In the genomic region with DNA sequence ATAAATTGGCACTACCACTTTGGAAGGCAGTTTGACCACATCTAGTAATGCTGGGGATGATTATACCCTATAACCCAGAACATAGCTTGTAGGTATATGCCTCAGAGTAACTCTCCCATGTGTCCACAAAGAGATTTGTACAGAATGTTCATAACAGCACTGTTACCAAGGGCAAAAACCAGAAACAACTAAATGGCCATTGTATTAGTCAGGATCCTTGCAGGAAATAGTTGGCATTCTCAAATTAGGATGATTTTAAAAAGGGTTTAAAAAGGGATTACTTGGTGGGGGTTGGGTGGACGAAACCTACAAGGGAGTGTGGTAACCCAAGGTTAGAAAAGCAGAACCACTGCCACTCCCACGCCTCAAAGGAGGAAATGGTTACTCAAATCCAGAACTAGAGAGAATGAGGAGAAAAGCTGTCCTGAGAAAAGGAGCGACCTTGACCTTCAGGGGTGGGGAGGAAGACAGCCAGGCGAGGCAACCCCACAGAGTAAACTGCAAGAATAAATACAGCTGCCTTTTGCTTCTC, we compare ENCODE assay signal across 1 cellular context.
TF ChIP-seq lines count a peak whose summit lies in the region.

No MANE protein-coding gene starts in this region.

TF ChIP-seq in GM12878, 131 proteins besides CTCF, POLR2A, EP300 and RAD21 (continued from another document and continues in another):
- TF ChIP-seq WRNIP1 (IDR thresholded peaks at IDR 0.05; ENCODE audit: borderline replicate concordance, low read depth, low read length) (0 out of 2 replicates have a peak, but pooled peaks have one; percentile 39), NFXL1 (IDR thresholded peaks at IDR 0.05; ENCODE audit: borderline replicate concordance) (no peak), CBX5 (IDR thresholded peaks at IDR 0.05; ENCODE audit: low read depth) (0 out of 2 replicates have a peak, but pooled peaks have one; percentile 60), FOXM1 (IDR thresholded peaks at IDR 0.05; ENCODE audit: low read depth, low read length) (peak; percentile 91), MTA2 (IDR thresholded peaks at IDR 0.05; ENCODE audit: low read depth) (peak; percentile 76), MYC (IDR thresholded peaks at IDR 0.05; ENCODE audit: insufficient read depth, insufficient read length, insufficient replicate concordance, low read length, severe bottlenecking) (no peak), RAD51 (IDR thresholded peaks at IDR 0.05) (no peak), NFIC (IDR thresholded peaks at IDR 0.05; ENCODE audit: low read depth, low read length) (peak; percentile 96), CREM (IDR thresholded peaks at IDR 0.05; ENCODE audit: low read depth) (peak; percentile 88), CEBPB (IDR thresholded peaks at IDR 0.05; ENCODE audit: borderline replicate concordance in 1 of 2, low read depth in 2 of 2, low read length in 2 of 2) (peak in 1 of 2 experiments; percentile 74; a peak in 1 of 4 replicates), HDGF (IDR thresholded peaks at IDR 0.05) (no peak), EED (IDR thresholded peaks at IDR 0.05; ENCODE audit: low read depth) (peak; percentile 98), CHD4 (IDR thresholded peaks at IDR 0.05) (no peak), SPI1 (IDR thresholded peaks at IDR 0.05; ENCODE audit: borderline replicate concordance, insufficient read depth, low read depth, low read length) (peak; percentile 89), ZSCAN29 (IDR thresholded peaks at IDR 0.05) (no peak), MXI1 (IDR thresholded peaks at IDR 0.05; ENCODE audit: low read depth, low read length) (peak; percentile 63; the same call in 1 of the 2 replicates), ZBED1 (IDR thresholded peaks at IDR 0.05; ENCODE audit: borderline replicate concordance) (peak; percentile 93; the same call in 1 of the 2 replicates), JUND (IDR thresholded peaks at IDR 0.05; ENCODE audit: low read depth, low read length) (peak; percentile 68; the same call in 1 of the 2 replicates), MTA3 (IDR thresholded peaks at IDR 0.05; ENCODE audit: borderline replicate concordance, low read length) (peak; percentile 96), PML (IDR thresholded peaks at IDR 0.05; ENCODE audit: low read length) (peak; percentile 82), ZNF217 (IDR thresholded peaks at IDR 0.05) (peak; percentile 87; the same call in 1 of the 2 replicates), TCF7 (IDR thresholded peaks at IDR 0.05; ENCODE audit: borderline replicate concordance) (peak; percentile 60; the same call in 1 of the 2 replicates), POU2F2 (IDR thresholded peaks at IDR 0.05; ENCODE audit: borderline replicate concordance, low read depth, low read length) (peak; percentile 77; the same call in 2 of the 3 replicates), IKZF2 (IDR thresholded peaks at IDR 0.05) (peak; percentile 94 to 95), RCOR1 (conservative IDR thresholded peaks at IDR 0.05; ENCODE audit: low read depth, low read length) (0 out of 2 replicates have a peak, but pooled peaks have one; percentile 72), ZNF274 (IDR thresholded peaks at IDR 0.05; ENCODE audit: insufficient read depth, insufficient read length) (no peak), SUPT20H (IDR thresholded peaks at IDR 0.05; ENCODE audit: borderline replicate concordance, control insufficient read depth, low read depth, low read length) (no peak), TAF1 (IDR thresholded peaks at IDR 0.05; ENCODE audit: borderline replicate concordance, low read depth, low read length) (0 out of 2 replicates have a peak, but pooled peaks have one; percentile 21), TCF12 (IDR thresholded peaks at IDR 0.05; ENCODE audit: low read depth, low read length) (peak; percentile 77), NBN (IDR thresholded peaks at IDR 0.05) (0 out of 2 replicates have a peak, but pooled peaks have one; percentile 34), EGR1 (IDR thresholded peaks at IDR 0.05; ENCODE audit: borderline replicate concordance in 1 of 2, low read depth in 2 of 2, low read length in 2 of 2) (peak in 1 of 2 experiments; percentile 92; a peak in 2 of 3 replicates), IRF4 (IDR thresholded peaks at IDR 0.05; ENCODE audit: low read depth, low read length) (peak; percentile 99), GATAD2B (conservative IDR thresholded peaks at IDR 0.05; ENCODE audit: low read depth) (peak; percentile 65; the same call in 1 of the 2 replicates), RUNX3 (IDR thresholded peaks at IDR 0.05; ENCODE audit: low read length) (peak; percentile 97), YY1 (IDR thresholded peaks at IDR 0.05; ENCODE audit: low read depth, low read length) (0 out of 2 replicates have a peak, but pooled peaks have one; percentile 39), PAX8 (IDR thresholded peaks at IDR 0.05) (no peak), IKZF1 (conservative IDR thresholded peaks at IDR 0.05) (peak; percentile 96), MEF2A (IDR thresholded peaks at IDR 0.05; ENCODE audit: insufficient read depth, low read depth, low read length) (peak; percentile 85), ETV6 (conservative IDR thresholded peaks at IDR 0.05 in 1 of 2, IDR thresholded peaks at IDR 0.05 in 1 of 2; ENCODE audit: borderline replicate concordance in 1 of 2, low read depth in 1 of 2) (peak in 1 of 2 experiments; percentile 97; a peak in 2 of 4 replicates)
- TF ChIP-seq, protein P1, sequence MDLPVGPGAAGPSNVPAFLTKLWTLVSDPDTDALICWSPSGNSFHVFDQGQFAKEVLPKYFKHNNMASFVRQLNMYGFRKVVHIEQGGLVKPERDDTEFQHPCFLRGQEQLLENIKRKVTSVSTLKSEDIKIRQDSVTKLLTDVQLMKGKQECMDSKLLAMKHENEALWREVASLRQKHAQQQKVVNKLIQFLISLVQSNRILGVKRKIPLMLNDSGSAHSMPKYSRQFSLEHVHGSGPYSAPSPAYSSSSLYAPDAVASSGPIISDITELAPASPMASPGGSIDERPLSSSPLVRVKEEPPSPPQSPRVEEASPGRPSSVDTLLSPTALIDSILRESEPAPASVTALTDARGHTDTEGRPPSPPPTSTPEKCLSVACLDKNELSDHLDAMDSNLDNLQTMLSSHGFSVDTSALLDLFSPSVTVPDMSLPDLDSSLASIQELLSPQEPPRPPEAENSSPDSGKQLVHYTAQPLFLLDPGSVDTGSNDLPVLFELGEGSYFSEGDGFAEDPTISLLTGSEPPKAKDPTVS (IDR thresholded peaks at IDR 0.05; ENCODE audit: low read depth, low read length) = no peak
- TF ChIP-seq, protein P2, sequence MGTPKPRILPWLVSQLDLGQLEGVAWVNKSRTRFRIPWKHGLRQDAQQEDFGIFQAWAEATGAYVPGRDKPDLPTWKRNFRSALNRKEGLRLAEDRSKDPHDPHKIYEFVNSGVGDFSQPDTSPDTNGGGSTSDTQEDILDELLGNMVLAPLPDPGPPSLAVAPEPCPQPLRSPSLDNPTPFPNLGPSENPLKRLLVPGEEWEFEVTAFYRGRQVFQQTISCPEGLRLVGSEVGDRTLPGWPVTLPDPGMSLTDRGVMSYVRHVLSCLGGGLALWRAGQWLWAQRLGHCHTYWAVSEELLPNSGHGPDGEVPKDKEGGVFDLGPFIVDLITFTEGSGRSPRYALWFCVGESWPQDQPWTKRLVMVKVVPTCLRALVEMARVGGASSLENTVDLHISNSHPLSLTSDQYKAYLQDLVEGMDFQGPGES (IDR thresholded peaks at IDR 0.05) = no peak
- TF ChIP-seq, protein P3, sequence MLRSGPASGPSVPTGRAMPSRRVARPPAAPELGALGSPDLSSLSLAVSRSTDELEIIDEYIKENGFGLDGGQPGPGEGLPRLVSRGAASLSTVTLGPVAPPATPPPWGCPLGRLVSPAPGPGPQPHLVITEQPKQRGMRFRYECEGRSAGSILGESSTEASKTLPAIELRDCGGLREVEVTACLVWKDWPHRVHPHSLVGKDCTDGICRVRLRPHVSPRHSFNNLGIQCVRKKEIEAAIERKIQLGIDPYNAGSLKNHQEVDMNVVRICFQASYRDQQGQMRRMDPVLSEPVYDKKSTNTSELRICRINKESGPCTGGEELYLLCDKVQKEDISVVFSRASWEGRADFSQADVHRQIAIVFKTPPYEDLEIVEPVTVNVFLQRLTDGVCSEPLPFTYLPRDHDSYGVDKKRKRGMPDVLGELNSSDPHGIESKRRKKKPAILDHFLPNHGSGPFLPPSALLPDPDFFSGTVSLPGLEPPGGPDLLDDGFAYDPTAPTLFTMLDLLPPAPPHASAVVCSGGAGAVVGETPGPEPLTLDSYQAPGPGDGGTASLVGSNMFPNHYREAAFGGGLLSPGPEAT (IDR thresholded peaks at IDR 0.05; ENCODE audit: low read depth) = peak; percentile 75
- TF ChIP-seq, protein P4, sequence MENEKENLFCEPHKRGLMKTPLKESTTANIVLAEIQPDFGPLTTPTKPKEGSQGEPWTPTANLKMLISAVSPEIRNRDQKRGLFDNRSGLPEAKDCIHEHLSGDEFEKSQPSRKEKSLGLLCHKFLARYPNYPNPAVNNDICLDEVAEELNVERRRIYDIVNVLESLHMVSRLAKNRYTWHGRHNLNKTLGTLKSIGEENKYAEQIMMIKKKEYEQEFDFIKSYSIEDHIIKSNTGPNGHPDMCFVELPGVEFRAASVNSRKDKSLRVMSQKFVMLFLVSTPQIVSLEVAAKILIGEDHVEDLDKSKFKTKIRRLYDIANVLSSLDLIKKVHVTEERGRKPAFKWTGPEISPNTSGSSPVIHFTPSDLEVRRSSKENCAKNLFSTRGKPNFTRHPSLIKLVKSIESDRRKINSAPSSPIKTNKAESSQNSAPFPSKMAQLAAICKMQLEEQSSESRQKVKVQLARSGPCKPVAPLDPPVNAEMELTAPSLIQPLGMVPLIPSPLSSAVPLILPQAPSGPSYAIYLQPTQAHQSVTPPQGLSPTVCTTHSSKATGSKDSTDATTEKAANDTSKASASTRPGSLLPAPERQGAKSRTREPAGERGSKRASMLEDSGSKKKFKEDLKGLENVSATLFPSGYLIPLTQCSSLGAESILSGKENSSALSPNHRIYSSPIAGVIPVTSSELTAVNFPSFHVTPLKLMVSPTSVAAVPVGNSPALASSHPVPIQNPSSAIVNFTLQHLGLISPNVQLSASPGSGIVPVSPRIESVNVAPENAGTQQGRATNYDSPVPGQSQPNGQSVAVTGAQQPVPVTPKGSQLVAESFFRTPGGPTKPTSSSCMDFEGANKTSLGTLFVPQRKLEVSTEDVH (IDR thresholded peaks at IDR 0.05; ENCODE audit: low read depth, partially characterized antibody) = no peak
- TF ChIP-seq, protein P5, sequence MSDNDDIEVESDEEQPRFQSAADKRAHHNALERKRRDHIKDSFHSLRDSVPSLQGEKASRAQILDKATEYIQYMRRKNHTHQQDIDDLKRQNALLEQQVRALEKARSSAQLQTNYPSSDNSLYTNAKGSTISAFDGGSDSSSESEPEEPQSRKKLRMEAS (IDR thresholded peaks at IDR 0.05; ENCODE audit: low read depth, low read length) = no peak
- TF ChIP-seq, protein P6, sequence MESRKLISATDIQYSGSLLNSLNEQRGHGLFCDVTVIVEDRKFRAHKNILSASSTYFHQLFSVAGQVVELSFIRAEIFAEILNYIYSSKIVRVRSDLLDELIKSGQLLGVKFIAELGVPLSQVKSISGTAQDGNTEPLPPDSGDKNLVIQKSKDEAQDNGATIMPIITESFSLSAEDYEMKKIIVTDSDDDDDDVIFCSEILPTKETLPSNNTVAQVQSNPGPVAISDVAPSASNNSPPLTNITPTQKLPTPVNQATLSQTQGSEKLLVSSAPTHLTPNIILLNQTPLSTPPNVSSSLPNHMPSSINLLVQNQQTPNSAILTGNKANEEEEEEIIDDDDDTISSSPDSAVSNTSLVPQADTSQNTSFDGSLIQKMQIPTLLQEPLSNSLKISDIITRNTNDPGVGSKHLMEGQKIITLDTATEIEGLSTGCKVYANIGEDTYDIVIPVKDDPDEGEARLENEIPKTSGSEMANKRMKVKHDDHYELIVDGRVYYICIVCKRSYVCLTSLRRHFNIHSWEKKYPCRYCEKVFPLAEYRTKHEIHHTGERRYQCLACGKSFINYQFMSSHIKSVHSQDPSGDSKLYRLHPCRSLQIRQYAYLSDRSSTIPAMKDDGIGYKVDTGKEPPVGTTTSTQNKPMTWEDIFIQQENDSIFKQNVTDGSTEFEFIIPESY (IDR thresholded peaks at IDR 0.05) = no peak
- TF ChIP-seq, protein P7, sequence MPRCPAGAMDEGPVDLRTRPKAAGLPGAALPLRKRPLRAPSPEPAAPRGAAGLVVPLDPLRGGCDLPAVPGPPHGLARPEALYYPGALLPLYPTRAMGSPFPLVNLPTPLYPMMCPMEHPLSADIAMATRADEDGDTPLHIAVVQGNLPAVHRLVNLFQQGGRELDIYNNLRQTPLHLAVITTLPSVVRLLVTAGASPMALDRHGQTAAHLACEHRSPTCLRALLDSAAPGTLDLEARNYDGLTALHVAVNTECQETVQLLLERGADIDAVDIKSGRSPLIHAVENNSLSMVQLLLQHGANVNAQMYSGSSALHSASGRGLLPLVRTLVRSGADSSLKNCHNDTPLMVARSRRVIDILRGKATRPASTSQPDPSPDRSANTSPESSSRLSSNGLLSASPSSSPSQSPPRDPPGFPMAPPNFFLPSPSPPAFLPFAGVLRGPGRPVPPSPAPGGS (IDR thresholded peaks at IDR 0.05; ENCODE audit: borderline replicate concordance, insufficient read depth, low read depth, low read length, poor library complexity, severe bottlenecking) = peak; percentile 89
- TF ChIP-seq, protein P8, sequence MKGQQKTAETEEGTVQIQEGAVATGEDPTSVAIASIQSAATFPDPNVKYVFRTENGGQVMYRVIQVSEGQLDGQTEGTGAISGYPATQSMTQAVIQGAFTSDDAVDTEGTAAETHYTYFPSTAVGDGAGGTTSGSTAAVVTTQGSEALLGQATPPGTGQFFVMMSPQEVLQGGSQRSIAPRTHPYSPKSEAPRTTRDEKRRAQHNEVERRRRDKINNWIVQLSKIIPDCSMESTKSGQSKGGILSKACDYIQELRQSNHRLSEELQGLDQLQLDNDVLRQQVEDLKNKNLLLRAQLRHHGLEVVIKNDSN (IDR thresholded peaks at IDR 0.05; ENCODE audit: borderline replicate concordance, extremely low read length, insufficient read depth, low read depth, low read length) = no peak
- TF ChIP-seq, protein P9, sequence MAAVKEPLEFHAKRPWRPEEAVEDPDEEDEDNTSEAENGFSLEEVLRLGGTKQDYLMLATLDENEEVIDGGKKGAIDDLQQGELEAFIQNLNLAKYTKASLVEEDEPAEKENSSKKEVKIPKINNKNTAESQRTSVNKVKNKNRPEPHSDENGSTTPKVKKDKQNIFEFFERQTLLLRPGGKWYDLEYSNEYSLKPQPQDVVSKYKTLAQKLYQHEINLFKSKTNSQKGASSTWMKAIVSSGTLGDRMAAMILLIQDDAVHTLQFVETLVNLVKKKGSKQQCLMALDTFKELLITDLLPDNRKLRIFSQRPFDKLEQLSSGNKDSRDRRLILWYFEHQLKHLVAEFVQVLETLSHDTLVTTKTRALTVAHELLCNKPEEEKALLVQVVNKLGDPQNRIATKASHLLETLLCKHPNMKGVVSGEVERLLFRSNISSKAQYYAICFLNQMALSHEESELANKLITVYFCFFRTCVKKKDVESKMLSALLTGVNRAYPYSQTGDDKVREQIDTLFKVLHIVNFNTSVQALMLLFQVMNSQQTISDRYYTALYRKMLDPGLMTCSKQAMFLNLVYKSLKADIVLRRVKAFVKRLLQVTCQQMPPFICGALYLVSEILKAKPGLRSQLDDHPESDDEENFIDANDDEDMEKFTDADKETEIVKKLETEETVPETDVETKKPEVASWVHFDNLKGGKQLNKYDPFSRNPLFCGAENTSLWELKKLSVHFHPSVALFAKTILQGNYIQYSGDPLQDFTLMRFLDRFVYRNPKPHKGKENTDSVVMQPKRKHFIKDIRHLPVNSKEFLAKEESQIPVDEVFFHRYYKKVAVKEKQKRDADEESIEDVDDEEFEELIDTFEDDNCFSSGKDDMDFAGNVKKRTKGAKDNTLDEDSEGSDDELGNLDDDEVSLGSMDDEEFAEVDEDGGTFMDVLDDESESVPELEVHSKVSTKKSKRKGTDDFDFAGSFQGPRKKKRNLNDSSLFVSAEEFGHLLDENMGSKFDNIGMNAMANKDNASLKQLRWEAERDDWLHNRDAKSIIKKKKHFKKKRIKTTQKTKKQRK (IDR thresholded peaks at IDR 0.05; ENCODE audit: low read depth, low read length) = no peak
